Comparison of ENCODE assay signal across 7 cellular contexts in the genomic region with DNA sequence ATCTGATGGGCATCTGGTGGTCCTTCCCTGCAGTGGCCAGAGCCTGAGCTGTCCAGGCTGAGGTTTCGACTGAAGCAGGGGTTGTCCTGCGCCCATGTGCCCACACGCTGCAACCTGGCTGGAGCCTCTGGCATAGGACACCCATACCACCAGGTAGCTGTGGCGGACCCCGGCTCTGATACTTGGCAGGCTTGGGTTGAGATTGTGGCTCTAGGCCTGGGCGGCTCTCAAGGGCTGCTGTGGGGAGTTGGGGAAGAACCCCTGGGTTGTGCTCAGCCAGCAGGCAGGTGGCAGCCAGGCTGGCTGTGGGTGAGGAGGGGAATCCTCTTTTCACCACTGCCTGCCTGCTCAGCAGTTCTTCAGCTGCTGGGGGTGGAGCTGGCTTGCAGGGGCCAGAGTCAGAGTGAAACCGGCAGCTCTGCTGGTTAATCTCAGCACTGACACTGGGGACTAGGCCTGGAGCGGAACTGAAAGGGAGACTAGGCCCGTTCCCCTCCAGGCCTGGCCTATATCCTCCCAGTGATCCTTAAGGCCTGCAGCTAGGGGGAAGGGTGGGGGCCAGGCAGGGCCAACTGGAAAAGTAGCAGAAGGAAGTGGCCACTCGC. TPM values are rescaled to one million over a fixed set of nuclear protein-coding genes. Genes with fewer than 3 reads are reported as not detected.
DNase-seq lines count a peak whose midpoint lies in the region; ATAC-seq, FAIRE-seq and TF ChIP-seq lines count a peak whose summit lies in the region.

No MANE protein-coding gene starts in this region.

- DNase-seq in GM19238 (ENCODE audit: insufficient read length, low spot score): peak; percentile 85
- DNase-seq in T-helper 2 cell: peak; percentile 53 to 97 (median 77)
- DNase-seq in anterior cingulate cortex (lab: John Stamatoyannopoulos, UW): peak in 37 of 58 donors; percentile 22 to 76 (median 50)
- DNase-seq in stimulated activated CD8-positive, alpha-beta memory T cell treated with anti-CD3 and anti-CD28 coated beads, Interleukin-12 subunit alpha, Interleukin-12 subunit beta, amount 100 ng/mL, for 24 hours (ENCODE audit: extremely low read depth): peak; percentile 63
- DNase-seq in D721Med (ENCODE audit: insufficient read length, low spot score): no peak

- FAIRE-seq in D721Med (lab: Jason Lieb, UNC): no peak

- H3K9ac ChIP-seq in liver (ENCODE audit: low read depth in 1 of 2, low read length in 2 of 2): no peak overlapping the region

- ATAC-seq in HG03103 (IDR thresholded peaks at IDR 0.05; ENCODE audit: low read depth, unreplicated experiment): peak; percentile 83

- H3K27ac ChIP-seq in liver (ENCODE audit: low read depth in 1 of 2, low read length in 2 of 2): peak overlapping the region; percentile 61 to 84

- peak; percentile 34 to 59 for TF ChIP-seq RAD21 in liver (IDR thresholded peaks at IDR 0.05)

- H3K9me3 ChIP-seq in liver (ENCODE audit: control insufficient read depth in 4 of 4, low read length in 3 of 4): no peaks in the 10 kb centered on the region

- TF ChIP-seq CTCF in liver (IDR thresholded peaks at IDR 0.05; ENCODE audit: low read depth, low read length, missing input control): no peak
- no peak for TF ChIP-seq CTCF in D721Med (IDR thresholded peaks at IDR 0.05; ENCODE audit: insufficient read depth, missing control alignments)

- H3K27me3 ChIP-seq in liver (ENCODE audit: control insufficient read depth in 4 of 4, insufficient read depth in 4 of 4, low read length in 3 of 4): no peaks in the 10 kb centered on the region

- peaks cover 14 to 34% (median 27%) of the 10 kb centered on the region in 4 donors for H3K4me1 ChIP-seq in liver (ENCODE audit: control insufficient read depth in 4 of 4, insufficient read depth in 4 of 4, low read length in 3 of 4)

- H3K4me3 ChIP-seq in liver (ENCODE audit: low read depth in 1 of 3, low read length in 3 of 3): no peak overlapping the region

- WGBS in liver: 62% methylated on average over 10 of the region's 10 CpGs

- peaks cover 7 to 26% (median 19%) of the 10 kb centered on the region in 4 donors for H3K36me3 ChIP-seq in liver (ENCODE audit: control insufficient read depth in 4 of 4, insufficient read depth in 3 of 4, low read depth in 1 of 4, low read length in 3 of 4)

TF ChIP-seq in liver, 16 proteins besides CTCF, POLR2A, EP300 and RAD21:
- TF ChIP-seq FOXA2 (IDR thresholded peaks at IDR 0.05): no peak
- TF ChIP-seq, protein P1, sequence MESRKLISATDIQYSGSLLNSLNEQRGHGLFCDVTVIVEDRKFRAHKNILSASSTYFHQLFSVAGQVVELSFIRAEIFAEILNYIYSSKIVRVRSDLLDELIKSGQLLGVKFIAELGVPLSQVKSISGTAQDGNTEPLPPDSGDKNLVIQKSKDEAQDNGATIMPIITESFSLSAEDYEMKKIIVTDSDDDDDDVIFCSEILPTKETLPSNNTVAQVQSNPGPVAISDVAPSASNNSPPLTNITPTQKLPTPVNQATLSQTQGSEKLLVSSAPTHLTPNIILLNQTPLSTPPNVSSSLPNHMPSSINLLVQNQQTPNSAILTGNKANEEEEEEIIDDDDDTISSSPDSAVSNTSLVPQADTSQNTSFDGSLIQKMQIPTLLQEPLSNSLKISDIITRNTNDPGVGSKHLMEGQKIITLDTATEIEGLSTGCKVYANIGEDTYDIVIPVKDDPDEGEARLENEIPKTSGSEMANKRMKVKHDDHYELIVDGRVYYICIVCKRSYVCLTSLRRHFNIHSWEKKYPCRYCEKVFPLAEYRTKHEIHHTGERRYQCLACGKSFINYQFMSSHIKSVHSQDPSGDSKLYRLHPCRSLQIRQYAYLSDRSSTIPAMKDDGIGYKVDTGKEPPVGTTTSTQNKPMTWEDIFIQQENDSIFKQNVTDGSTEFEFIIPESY (IDR thresholded peaks at IDR 0.05): no peak
- TF ChIP-seq, protein P2, sequence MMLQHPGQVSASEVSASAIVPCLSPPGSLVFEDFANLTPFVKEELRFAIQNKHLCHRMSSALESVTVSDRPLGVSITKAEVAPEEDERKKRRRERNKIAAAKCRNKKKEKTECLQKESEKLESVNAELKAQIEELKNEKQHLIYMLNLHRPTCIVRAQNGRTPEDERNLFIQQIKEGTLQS (IDR thresholded peaks at IDR 0.05): no peak
- TF ChIP-seq RXRA (IDR thresholded peaks at IDR 0.05): peak in 1 of 2 donors; percentile 9
- peak; percentile 31 for TF ChIP-seq NR2F2 (IDR thresholded peaks at IDR 0.05)
- TF ChIP-seq TAF1 (conservative IDR thresholded peaks at IDR 0.05): no peak
- no peak for TF ChIP-seq HNF4A (conservative IDR thresholded peaks at IDR 0.05)
- TF ChIP-seq EGR1 (IDR thresholded peaks at IDR 0.05; ENCODE audit: low read depth in 2 of 2): no peak
- no peak for TF ChIP-seq YY1 (IDR thresholded peaks at IDR 0.05)
- TF ChIP-seq, protein P3, sequence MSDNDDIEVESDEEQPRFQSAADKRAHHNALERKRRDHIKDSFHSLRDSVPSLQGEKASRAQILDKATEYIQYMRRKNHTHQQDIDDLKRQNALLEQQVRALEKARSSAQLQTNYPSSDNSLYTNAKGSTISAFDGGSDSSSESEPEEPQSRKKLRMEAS (IDR thresholded peaks at IDR 0.05): peak; percentile 60
- no peak for TF ChIP-seq HNF4G (IDR thresholded peaks at IDR 0.05)
- peak; percentile 36 for TF ChIP-seq SP1 (IDR thresholded peaks at IDR 0.05)
- TF ChIP-seq, protein P4, sequence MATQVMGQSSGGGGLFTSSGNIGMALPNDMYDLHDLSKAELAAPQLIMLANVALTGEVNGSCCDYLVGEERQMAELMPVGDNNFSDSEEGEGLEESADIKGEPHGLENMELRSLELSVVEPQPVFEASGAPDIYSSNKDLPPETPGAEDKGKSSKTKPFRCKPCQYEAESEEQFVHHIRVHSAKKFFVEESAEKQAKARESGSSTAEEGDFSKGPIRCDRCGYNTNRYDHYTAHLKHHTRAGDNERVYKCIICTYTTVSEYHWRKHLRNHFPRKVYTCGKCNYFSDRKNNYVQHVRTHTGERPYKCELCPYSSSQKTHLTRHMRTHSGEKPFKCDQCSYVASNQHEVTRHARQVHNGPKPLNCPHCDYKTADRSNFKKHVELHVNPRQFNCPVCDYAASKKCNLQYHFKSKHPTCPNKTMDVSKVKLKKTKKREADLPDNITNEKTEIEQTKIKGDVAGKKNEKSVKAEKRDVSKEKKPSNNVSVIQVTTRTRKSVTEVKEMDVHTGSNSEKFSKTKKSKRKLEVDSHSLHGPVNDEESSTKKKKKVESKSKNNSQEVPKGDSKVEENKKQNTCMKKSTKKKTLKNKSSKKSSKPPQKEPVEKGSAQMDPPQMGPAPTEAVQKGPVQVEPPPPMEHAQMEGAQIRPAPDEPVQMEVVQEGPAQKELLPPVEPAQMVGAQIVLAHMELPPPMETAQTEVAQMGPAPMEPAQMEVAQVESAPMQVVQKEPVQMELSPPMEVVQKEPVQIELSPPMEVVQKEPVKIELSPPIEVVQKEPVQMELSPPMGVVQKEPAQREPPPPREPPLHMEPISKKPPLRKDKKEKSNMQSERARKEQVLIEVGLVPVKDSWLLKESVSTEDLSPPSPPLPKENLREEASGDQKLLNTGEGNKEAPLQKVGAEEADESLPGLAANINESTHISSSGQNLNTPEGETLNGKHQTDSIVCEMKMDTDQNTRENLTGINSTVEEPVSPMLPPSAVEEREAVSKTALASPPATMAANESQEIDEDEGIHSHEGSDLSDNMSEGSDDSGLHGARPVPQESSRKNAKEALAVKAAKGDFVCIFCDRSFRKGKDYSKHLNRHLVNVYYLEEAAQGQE (IDR thresholded peaks at IDR 0.05): peak; percentile 48
- peak; percentile 29 to 37 for TF ChIP-seq JUND (IDR thresholded peaks at IDR 0.05)
- TF ChIP-seq FOXA1 (IDR thresholded peaks at IDR 0.05): no peak
- no peak for TF ChIP-seq GABPA (IDR thresholded peaks at IDR 0.05 in 1 of 2, conservative IDR thresholded peaks at IDR 0.05 in 1 of 2)

RNA-seq across cellular contexts. Expression of a gene that starts 39.1 kb away (rescaled TPM):
- total RNA-seq in liver: 10 to 100 TPM; 10.7 to 18.7 TPM
- 1 to 10 TPM; 4.4 to 6.9 TPM for polyA plus RNA-seq in liver
